In the genomic region with DNA sequence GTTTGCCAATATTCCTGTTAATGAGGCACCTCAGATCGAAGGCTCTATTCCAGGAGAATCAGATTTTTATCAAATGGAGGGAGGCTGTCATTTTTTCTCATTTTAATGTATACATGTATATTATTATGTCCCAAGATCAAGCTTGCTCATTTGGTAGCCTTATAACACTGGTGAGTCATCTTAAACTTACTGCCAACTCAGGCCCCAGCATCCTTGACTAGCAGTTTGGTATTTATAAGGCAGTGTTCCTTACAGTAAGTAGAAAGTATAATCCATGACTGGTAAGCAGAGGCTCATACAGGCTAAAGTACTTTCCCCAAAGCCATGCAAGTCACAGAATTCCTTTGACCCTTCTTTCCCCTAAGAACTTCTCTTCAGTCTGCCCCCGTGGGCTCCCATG, we compare ENCODE assay signal across 12 cellular contexts.
DNase-seq lines count a peak whose midpoint lies in the region; ATAC-seq and TF ChIP-seq lines count a peak whose summit lies in the region.
"Had no signal": no experiment of that assay in that cellular context is flagged by ENCODE, and none has a peak within 500 bp of the region (broad histone marks: within the 10 kb centered on the region; RNA-seq: fewer than 3 reads in every experiment).

No MANE protein-coding gene starts in this region.

- peaks cover 15 to 39% (median 21%) of the 10 kb centered on the region in 3 donors for H3K4me1 ChIP-seq in esophagus squamous epithelium

- no peak for TF ChIP-seq POLR2A in esophagus squamous epithelium (IDR thresholded peaks at IDR 0.05)

- intact Hi-C loops in esophagus squamous epithelium (cut with DNase I), result no loop called here

- H3K27me3 ChIP-seq in esophagus squamous epithelium, result no peaks in the 10 kb centered on the region
- H3K27me3 ChIP-seq: stomach had no signal

- TF ChIP-seq CTCF in esophagus squamous epithelium (IDR thresholded peaks at IDR 0.05), result no peak

- H3K9me3 ChIP-seq in esophagus squamous epithelium, result no peaks in the 10 kb centered on the region
- H3K9me3 ChIP-seq: stomach had no signal

- WGBS in esophagus squamous epithelium, 2 donors, result 32 to 36% methylated on average over 2 of the region's 2 CpGs

- no peak overlapping the region for H3K4me3 ChIP-seq in esophagus squamous epithelium
- H3K4me3 ChIP-seq: stomach had no signal

- H3K27ac ChIP-seq in esophagus squamous epithelium (peak overlapping the region; percentile 54 to 82 (median 70)), caudate nucleus (ENCODE audit: low read depth, low read length) (no peak overlapping the region)
- H3K27ac ChIP-seq: stomach had no signal

- ATAC-seq in GM18517 (IDR thresholded peaks at IDR 0.05; ENCODE audit: unreplicated experiment), result no peak
- ATAC-seq: activated naive CD4-positive, alpha-beta T cell treated with anti-CD3 and anti-CD28 coated beads, Interleukin-2, amount 50 U/mL, for 72 hours had no signal

- no peaks in the 10 kb centered on the region for H3K36me3 ChIP-seq in esophagus squamous epithelium
- H3K36me3 ChIP-seq: stomach had no signal

- DNase-seq in GM04503 (ENCODE audit: low read depth) (peak; percentile 49), RKO (ENCODE audit: low spot score) (peak; percentile 41), esophagus squamous epithelium (lab: John Stamatoyannopoulos, UW) (no peak), stromal cell of bone marrow (ENCODE audit: low read depth) (peak; percentile 80), caudate nucleus (lab: John Stamatoyannopoulos, UW) (no peak), nucleus accumbens (lab: John Stamatoyannopoulos, UW) (no peak)
- DNase-seq: DND-41; effector CD8-positive, alpha-beta T cell; stimulated activated CD4-positive, alpha-beta T cell treated with anti-CD3 and anti-CD28 coated beads, Interleukin-4, amount 100 ng/mL, for 4 hours; stomach had no signal

Comparison
In these comparisons a context has a peak if more than half of its experiments do, and no peak if none do; other contexts are left out.
1. DNase-seq: peak in GM04503 (single experiment), RKO (single experiment) and stromal cell of bone marrow (single experiment); none in esophagus squamous epithelium (single experiment), caudate nucleus (0 of 61) and nucleus accumbens (0 of 56).